ENCODE assay signal across 7 cellular contexts in the genomic region with DNA sequence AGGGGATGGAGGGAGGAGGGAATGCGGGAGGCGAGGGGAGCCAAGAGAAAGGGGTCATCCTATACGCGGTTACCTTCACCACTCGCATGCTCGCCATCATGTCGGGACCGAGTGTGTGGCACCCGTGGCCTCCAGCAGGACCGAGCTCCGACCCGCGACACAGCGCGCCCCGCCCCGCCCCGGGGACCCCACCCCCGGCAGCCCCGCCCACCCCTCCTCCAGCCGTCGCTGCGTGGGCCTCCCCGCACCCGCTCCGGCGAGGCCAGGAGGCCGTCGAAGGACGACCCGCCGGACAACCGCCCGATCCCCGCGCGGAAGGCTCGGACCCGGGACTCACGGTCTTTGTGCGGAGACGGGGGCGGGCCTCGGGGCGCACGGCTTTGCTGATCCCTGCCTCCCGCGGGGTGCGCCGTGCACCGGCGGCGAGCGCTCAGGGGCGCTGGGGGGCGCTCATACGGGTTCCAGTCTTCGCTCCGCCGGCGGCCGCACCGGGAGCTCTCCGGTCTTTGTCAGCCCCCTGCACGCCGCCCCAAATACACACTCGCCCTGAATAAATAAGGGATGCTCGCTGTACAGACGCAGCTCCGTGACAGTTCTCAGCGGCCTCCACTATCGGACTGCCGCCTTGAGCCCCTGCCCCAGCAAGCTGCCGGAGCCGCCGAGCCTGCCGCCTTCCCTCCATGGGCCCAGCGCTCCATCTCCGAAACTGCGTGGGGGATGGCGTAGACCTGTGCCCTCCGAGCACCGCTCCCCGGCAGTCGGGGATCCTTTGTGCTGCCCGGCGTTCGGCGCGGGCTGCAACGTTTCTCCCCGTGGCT.
DNase-seq lines count a peak whose midpoint lies in the region; ATAC-seq and FAIRE-seq lines count a peak whose summit lies in the region.

A gene (minus strand): TSS at position 161 of the 818 bp plus-strand sequence. CDS start 61 bp downstream, at position 100.

- peak within 1 kb of the TSS; percentile 89 for H3K27ac ChIP-seq in cingulate gyrus (ENCODE audit: low read depth, low read length)

- no peak for FAIRE-seq in GM18507 (lab: Jason Lieb, UNC)

- DNase-seq in GM18507 (ENCODE audit: extremely low spot score, insufficient read length, low read depth), result peak; percentile 66
- DNase-seq in NCI-H146 (lab: John Stamatoyannopoulos, UW), result peak; percentile 64
- peak; percentile 65 to 78 for DNase-seq in activated CD4-positive, alpha-beta T cell treated with anti-CD3 and anti-CD28 coated beads for 4 hours
- DNase-seq in left kidney (ENCODE audit: low read depth, low spot score), result peak; percentile 94
- peak; percentile 68 to 73 for DNase-seq in stimulated activated CD4-positive, alpha-beta T cell treated with anti-CD3 and anti-CD28 coated beads, Interleukin-2, amount 100 ng/mL, for 24 hours

- ATAC-seq in HG02623 (IDR thresholded peaks at IDR 0.05; ENCODE audit: unreplicated experiment), result peak; percentile 54

Comparison
In these comparisons a context has a peak if more than half of its experiments do, and no peak if none do; other contexts are left out.
1. Peak in every context shown above with its lines: DNase-seq, ATAC-seq and H3K27ac ChIP-seq.